In the genomic region with DNA sequence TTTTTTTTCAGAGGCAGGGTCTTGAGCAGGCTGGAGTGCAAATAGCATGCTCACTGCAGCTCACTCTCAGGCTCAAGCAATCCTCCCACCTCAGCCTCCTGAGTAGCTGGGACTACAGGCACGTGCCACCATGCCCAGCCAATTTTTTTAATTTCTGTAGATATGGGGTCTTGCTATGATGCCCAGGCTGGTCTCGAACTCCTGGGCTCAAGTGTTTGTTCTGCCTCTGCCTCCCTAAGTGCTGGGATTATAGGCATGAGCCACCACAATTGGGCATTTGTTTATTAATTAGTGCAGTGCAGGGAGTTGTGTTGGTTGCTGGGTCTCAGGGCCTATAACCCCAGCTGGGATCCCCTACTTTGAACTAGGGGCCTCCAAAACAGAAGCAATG, we compare ENCODE assay signal across 25 cellular contexts.
"Had no signal": no experiment of that assay in that cellular context is flagged by ENCODE, and none has a peak within 500 bp of the region (broad histone marks: within the 10 kb centered on the region; RNA-seq: fewer than 3 reads in every experiment).

No MANE protein-coding gene starts in this region.

- FAIRE-seq: kidney had no signal

- H3K36me3 ChIP-seq: cardiac muscle cell, spleen, tibial nerve had no signal

- H3K4me3 ChIP-seq: body of pancreas, cardiac muscle cell, spleen, tibial nerve had no signal

- H3K27me3 ChIP-seq: body of pancreas, cardiac muscle cell, tibial nerve had no signal

- H3K9me3 ChIP-seq: body of pancreas, spleen, tibial nerve had no signal

- H3K27me3 Mint-ChIP-seq: activated naive CD8-positive, alpha-beta T cell had no signal

- ATAC-seq: activated CD8-positive, alpha-beta T cell treated with anti-CD3 and anti-CD28 coated beads for 36 hours; activated T-cell treated with anti-CD3 and anti-CD28 coated beads, Interleukin-2, amount 50 U/mL, for 72 hours; body of pancreas; esophagus mucosa; left colon; right cardiac atrium; T-helper 17 cell had no signal

- H3K27ac ChIP-seq: cardiac muscle cell had no signal

- H3K36me3 Mint-ChIP-seq: activated naive CD8-positive, alpha-beta T cell; immature natural killer cell had no signal

- H3K27ac Mint-ChIP-seq: activated CD8-positive, alpha-beta T cell treated with anti-CD3 and anti-CD28 coated beads for 36 hours; activated naive CD8-positive, alpha-beta T cell; activated T-cell treated with anti-CD3 and anti-CD28 coated beads, Interleukin-2, amount 50 U/mL, for 72 hours; T-helper 17 cell had no signal

- DNase-seq: activated CD4-positive, alpha-beta T cell treated with anti-CD3 and anti-CD28 coated beads for 1 hour; activated CD4-positive, alpha-beta T cell treated with anti-CD3 and anti-CD28 coated beads, Interleukin-2, amount 50 U/mL, for 1 hour; activated CD8-positive, alpha-beta T cell treated with anti-CD3 and anti-CD28 coated beads for 36 hours; activated effector memory CD4-positive, alpha-beta T cell treated with Interleukin-2 at 50 U/mL for 16 hours; activated naive CD4-positive, alpha-beta T cell treated with Interleukin-2 at 50 U/mL for 16 hours; activated T-cell treated with anti-CD3 and anti-CD28 coated beads for 4 hours; activated T-cell treated with anti-CD3 and anti-CD28 coated beads, Interleukin-2, amount 50 U/mL, for 72 hours; anterior cingulate cortex; body of pancreas; cerebellar nuclear complex; cortex of kidney; head of caudate nucleus; hypothalamus; immature natural killer cell; kidney; left colon; nucleus accumbens; spleen; stimulated activated naive CD4-positive, alpha-beta T cell treated with Interleukin-2 at 50 U/mL for 16 hours; T-helper 17 cell had no signal

- H3K4me3 Mint-ChIP-seq: activated CD8-positive, alpha-beta T cell treated with anti-CD3 and anti-CD28 coated beads for 36 hours; activated T-cell treated with anti-CD3 and anti-CD28 coated beads, Interleukin-2, amount 50 U/mL, for 72 hours had no signal

- H3K9me3 Mint-ChIP-seq: activated CD8-positive, alpha-beta T cell treated with anti-CD3 and anti-CD28 coated beads for 36 hours; activated T-cell treated with anti-CD3 and anti-CD28 coated beads, Interleukin-2, amount 50 U/mL, for 72 hours; immature natural killer cell had no signal
